Comparison of ENCODE assay signal across 8 cellular contexts in the genomic region with DNA sequence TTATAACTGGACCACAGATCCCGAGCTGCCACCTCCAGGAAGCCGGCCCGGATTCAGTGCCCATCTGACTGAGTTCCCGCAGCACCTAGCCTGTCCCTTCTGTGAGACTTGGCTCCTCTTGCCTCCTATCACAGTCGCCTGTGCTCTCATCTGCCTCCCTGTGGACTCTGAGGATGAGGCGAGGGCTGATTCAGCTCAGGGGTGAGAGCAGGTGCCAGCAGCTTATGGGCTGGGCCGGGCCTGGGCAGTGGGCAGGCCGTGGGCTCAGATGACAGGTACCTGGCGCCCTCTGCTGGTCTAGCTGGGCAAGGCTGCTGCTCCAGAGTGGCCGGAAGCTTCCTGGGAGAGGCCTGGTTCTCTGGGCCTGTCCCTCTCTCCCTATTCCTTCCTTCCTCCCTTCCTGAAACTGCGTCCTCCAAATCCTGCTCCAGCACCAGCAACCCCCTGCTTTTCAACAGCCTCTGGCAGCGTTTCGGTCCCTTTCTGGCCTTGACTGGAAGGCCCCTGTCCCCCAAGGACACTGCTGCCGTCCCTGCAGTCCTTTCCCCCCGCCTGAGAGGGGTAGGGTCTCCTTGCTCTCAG. TPM values are rescaled to one million over a fixed set of nuclear protein-coding genes. Genes with fewer than 3 reads are reported as not detected.
A peak's percentile ranks its signal among the peaks of the same experiment; 100 is the strongest.
DNase-seq lines count a peak whose midpoint lies in the region; ATAC-seq, FAIRE-seq and TF ChIP-seq lines count a peak whose summit lies in the region.

No MANE protein-coding gene starts in this region.

- H3K36me3 ChIP-seq in K562 (ENCODE audit: control insufficient read depth, insufficient read depth, low read length) (no peaks in the 10 kb centered on the region; the same call in 2 of the 3 replicates), small intestine (ENCODE audit: control insufficient read depth in 2 of 2, insufficient read depth in 2 of 2, low read length in 2 of 2) (no peaks in the 10 kb centered on the region)

- H3K9ac ChIP-seq in K562 (ENCODE audit: insufficient read depth in 1 of 2, low read depth in 2 of 2, low read length in 2 of 2), result peak overlapping the region; percentile 21 to 75; a peak in 1 of 4 replicates

- H3K4me2 ChIP-seq in K562 (ENCODE audit: insufficient read depth, low read length), result no peak overlapping the region

- DNase-seq in GM04503 (ENCODE audit: low read depth) (peak; percentile 47), NCI-H1930 (lab: John Stamatoyannopoulos, UW) (peak; percentile 46 to 56), T-helper 9 cell (peak; percentile 59), K562 (ENCODE audit: extremely low read depth in 1 of 4, low spot score in 3 of 4) (peak; percentile 84 to 92 (median 88)), iPS DF 19.7 (ENCODE audit: low read depth, low spot score) (peak; percentile 86), small intestine (peak; percentile 89)

- H3K4me3 ChIP-seq in K562 (no peak overlapping the region), small intestine (ENCODE audit: low read depth in 1 of 2, low read length in 2 of 2) (no peak overlapping the region)

- peak overlapping the region; percentile 54; the same call in 1 of the 3 replicates for H3K27ac ChIP-seq in K562 (ENCODE audit: extremely low read depth, low read depth, low read length)
- no peak overlapping the region for H3K27ac ChIP-seq in small intestine (ENCODE audit: low read depth in 1 of 2, low read length in 1 of 2)

- no peak for TF ChIP-seq EP300 in K562 (IDR thresholded peaks at IDR 0.05; ENCODE audit: low read length)

- ATAC-seq in HG02798 (IDR thresholded peaks at IDR 0.05; ENCODE audit: poor library complexity, unreplicated experiment) (peak; percentile 85), K562 (peak; percentile 100), GM21528 (IDR thresholded peaks at IDR 0.05; ENCODE audit: low FRiP score, unreplicated experiment) (no peak)

- TF ChIP-seq POLR2A in K562 (conservative IDR thresholded peaks at IDR 0.05), result no peak

- in situ Hi-C loops in K562 (cut with MboI), result no loop called here

- TF ChIP-seq CTCF in K562 (IDR thresholded peaks at IDR 0.05 in 2 of 3, conservative IDR thresholded peaks at IDR 0.05 in 1 of 3; ENCODE audit: insufficient read depth in 2 of 3, low read depth in 1 of 3, low read length in 3 of 3), result peak; percentile 86 to 91 (median 88)

- intact Hi-C loops in K562 (cut with micrococcal nuclease), result loop anchor here (1.0 kb wide), 3 partner anchors 26 to 77 kb away; no protein-coding TSS in a partner anchor

- no peaks in the 10 kb centered on the region for H4K20me1 ChIP-seq in K562 (replicated peaks; ENCODE audit: control insufficient read depth, insufficient read depth, low read length)

- peaks cover 3 to 11% of the 10 kb centered on the region in 2 experiments; a peak in 4 of 5 replicates for H3K4me1 ChIP-seq in K562 (replicated peaks in 1 of 2; ENCODE audit: control insufficient read depth in 2 of 2, insufficient read depth in 2 of 2, low read length in 2 of 2)
- no peaks in the 10 kb centered on the region for H3K4me1 ChIP-seq in small intestine (ENCODE audit: control insufficient read depth in 2 of 2, insufficient read depth in 1 of 2, low read depth in 1 of 2, low read length in 1 of 2)

- H3K27me3 ChIP-seq in K562 (ENCODE audit: control insufficient read depth in 2 of 2, insufficient read depth in 2 of 2, low read length in 2 of 2) (peaks cover 3 to 13% of the 10 kb centered on the region in 2 experiments; a peak in 3 of 5 replicates), small intestine (ENCODE audit: control insufficient read depth in 2 of 2, insufficient read depth in 2 of 2, low read length in 2 of 2) (peaks cover 0 to 3% of the 10 kb centered on the region in 2 donors)

- POLR2A ChIA-PET in K562 (lab: Yijun Ruan, JAX), result interaction anchor here (0.6 to 0.9 kb wide), 5 partner anchors 16 to 153 kb away, joined by 3 to 4 read pairs (median 4); no protein-coding TSS in a partner anchor

- CTCF ChIA-PET in K562 (lab: Yijun Ruan, JAX; ENCODE audit: low intra/inter-chr PET ratio), result interaction anchor here (0.7 to 1.9 kb wide), 3 partner anchors 70 to 77 kb away, joined by 4 to 7 read pairs (median 5); no protein-coding TSS in a partner anchor

- no peaks in the 10 kb centered on the region for H3K9me3 ChIP-seq in K562 (replicated peaks; ENCODE audit: control insufficient read depth, insufficient read depth, low read depth, low read length)
- no peaks in the 10 kb centered on the region for H3K9me3 ChIP-seq in small intestine (ENCODE audit: control insufficient read depth, low read depth)

- FAIRE-seq in K562 (lab: Jason Lieb, UNC) (peak; percentile 80), small intestine (lab: Jason Lieb, UNC) (no peak)

- H3K9me1 ChIP-seq in K562 (ENCODE audit: control insufficient read depth, insufficient read depth, low read length), result no peaks in the 10 kb centered on the region

- no peaks in the 10 kb centered on the region for H3K79me2 ChIP-seq in K562 (ENCODE audit: control insufficient read depth, insufficient read depth, low read length)

- H2AFZ ChIP-seq in K562 (ENCODE audit: low read depth, low read length), result peak overlapping the region; percentile 96

- WGBS in K562 (ENCODE audit: insufficient coverage, low coverage, missing lambda C conversion rate), result 34% methylated on average over 14 of the region's 15 CpGs
- 34 to 44% (median 34%) methylated on average over 15 of the region's 15 CpGs for WGBS in small intestine, 3 donors

- TF ChIP-seq RAD21 in K562 (CRISPR knock-in tag; conservative IDR thresholded peaks at IDR 0.05 in 1 of 2, IDR thresholded peaks at IDR 0.05 in 1 of 2), result peak; percentile 69 to 87

- no TSS peak for BruUV-seq in K562 (replicated peaks; lab: Mats Ljungman, UMichigan)

RNA-seq across cellular contexts. Expression of gene PCSK9, which starts 17.3 kb away (rescaled TPM):
- total RNA-seq in K562 (2011; cell fraction: chromatin; rRNA removed; ENCODE audit: low replicate concordance), result 22.6 and 51.1 TPM in 2 replicates
- 61.6 and 67.9 TPM in 2 replicates for total RNA-seq in K562 (2011; cell fraction: nucleolus; rRNA removed)
- 42.1 and 42.2 TPM in 2 replicates for total RNA-seq in K562 (2011; cell fraction: nucleoplasm; rRNA removed)
- total RNA-seq in K562 (2014; rRNA removed) (46.0 and 70.3 TPM in 2 replicates), K562 (2014; rRNA removed; fragmentation: Illumina TruSeq; extraction: Trizol) (6.6 and 10.2 TPM in 2 replicates), K562 (2015; rRNA removed; fragmentation: Illumina TruSeq; extraction: Trizol) (24.7 and 26.1 TPM in 2 replicates), K562 (2021) (58.6 and 66.9 TPM in 2 replicates)
- polyA plus RNA-seq in K562 (2011; rRNA removed) (11.2 and 55.2 TPM in 2 replicates), K562 (2014; fragmentation: Illumina TruSeq; extraction: Trizol) (25.7 and 32.4 TPM in 2 replicates), K562 (2014; fragmentation: Nextera tagmentation; extraction: Ambion mirVana) (1 to 10 TPM; 3.2 to 4.3 TPM), K562 (2014; rRNA removed) (37.9 and 43.9 TPM in 2 replicates), small intestine (10 to 100 TPM in 1 of 3 donors, under 1 TPM in 2; 0.45 to 24.2 (median 0.54) TPM)
- polyA plus RNA-seq in K562 (2011; cell fraction: cytosol; rRNA removed), result 21.6 and 35.4 TPM in 2 replicates
- polyA plus RNA-seq in K562 (2011; cell fraction: nucleus; rRNA removed), result 69.1 and 116 TPM in 2 replicates
- 80.4 and 94.8 TPM in 2 replicates for polyA plus RNA-seq in K562 (2012)
- polyA minus RNA-seq in K562 (2011; rRNA and poly(A)+ RNA removed), result 7.4 and 16.4 TPM in 2 replicates
- 12.9 and 44.1 TPM in 2 replicates for polyA minus RNA-seq in K562 (2011; cell fraction: cytosol; rRNA and poly(A)+ RNA removed)
- 17.9 and 38.1 TPM in 2 replicates for polyA minus RNA-seq in K562 (2011; cell fraction: nucleus; rRNA and poly(A)+ RNA removed)

RNA-seq across cellular contexts. Expression of gene BSND, which starts 23.3 kb away (rescaled TPM):
- total RNA-seq in K562 (2011; cell fraction: chromatin; rRNA removed; ENCODE audit: low replicate concordance), result not detected in 2 replicates
- total RNA-seq in K562 (2011; cell fraction: nucleolus; rRNA removed), result not detected in 2 replicates
- total RNA-seq in K562 (2011; cell fraction: nucleoplasm; rRNA removed), result not detected in 2 replicates
- total RNA-seq in K562 (2014; rRNA removed), result not detected in 2 replicates
- total RNA-seq in K562 (2014; rRNA removed; fragmentation: Illumina TruSeq; extraction: Trizol), result not detected in 2 replicates
- not detected in 2 replicates for total RNA-seq in K562 (2015; rRNA removed; fragmentation: Illumina TruSeq; extraction: Trizol)
- not detected in 2 replicates for total RNA-seq in K562 (2021)
- polyA plus RNA-seq in K562 (2011; rRNA removed), result not detected in 2 replicates
- 0.01 TPM in 1 of 2 replicates, not detected in the other for polyA plus RNA-seq in K562 (2011; cell fraction: cytosol; rRNA removed)
- not detected in 2 replicates for polyA plus RNA-seq in K562 (2011; cell fraction: nucleus; rRNA removed)
- 0.01 TPM in 1 of 2 replicates, not detected in the other for polyA plus RNA-seq in K562 (2012)
- polyA plus RNA-seq in K562 (2014; fragmentation: Illumina TruSeq; extraction: Trizol), result not detected in 2 replicates
- polyA plus RNA-seq in K562 (2014; fragmentation: Nextera tagmentation; extraction: Ambion mirVana), result not detected
- not detected in 2 replicates for polyA plus RNA-seq in K562 (2014; rRNA removed)
- not detected in 2 replicates for polyA minus RNA-seq in K562 (2011; rRNA and poly(A)+ RNA removed)
- not detected in 2 replicates for polyA minus RNA-seq in K562 (2011; cell fraction: cytosol; rRNA and poly(A)+ RNA removed)
- not detected in 2 replicates for polyA minus RNA-seq in K562 (2011; cell fraction: nucleus; rRNA and poly(A)+ RNA removed)
- polyA plus RNA-seq in small intestine, result under 1 TPM in 1 of 3 donors, not detected in 2; 0.01 TPM

RNA-seq across cellular contexts. Expression of gene TMEM61, which starts 41.6 kb away (rescaled TPM):
- not detected in 2 replicates for total RNA-seq in K562 (2011; cell fraction: chromatin; rRNA removed; ENCODE audit: low replicate concordance)
- not detected in 2 replicates for total RNA-seq in K562 (2011; cell fraction: nucleolus; rRNA removed)
- total RNA-seq in K562 (2011; cell fraction: nucleoplasm; rRNA removed), result not detected in 2 replicates
- total RNA-seq in K562 (2014; rRNA removed) (not detected in 2 replicates), K562 (2014; rRNA removed; fragmentation: Illumina TruSeq; extraction: Trizol) (not detected in 2 replicates), K562 (2015; rRNA removed; fragmentation: Illumina TruSeq; extraction: Trizol) (not detected in 2 replicates), K562 (2021) (not detected in 2 replicates)
- polyA plus RNA-seq in K562 (2011; rRNA removed) (not detected in 2 replicates), K562 (2014; fragmentation: Illumina TruSeq; extraction: Trizol) (not detected in 2 replicates), K562 (2014; fragmentation: Nextera tagmentation; extraction: Ambion mirVana) (not detected), K562 (2014; rRNA removed) (not detected in 2 replicates), small intestine (1 to 10 TPM; 2.2 to 6.7 (median 5.4) TPM)
- polyA plus RNA-seq in K562 (2011; cell fraction: cytosol; rRNA removed), result not detected in 2 replicates
- not detected in 2 replicates for polyA plus RNA-seq in K562 (2011; cell fraction: nucleus; rRNA removed)
- not detected in 2 replicates for polyA plus RNA-seq in K562 (2012)
- not detected in 2 replicates for polyA minus RNA-seq in K562 (2011; rRNA and poly(A)+ RNA removed)
- not detected in 2 replicates for polyA minus RNA-seq in K562 (2011; cell fraction: cytosol; rRNA and poly(A)+ RNA removed)
- polyA minus RNA-seq in K562 (2011; cell fraction: nucleus; rRNA and poly(A)+ RNA removed), result not detected in 2 replicates
